ENCODE assay signal across 9 cellular contexts in the genomic region with DNA sequence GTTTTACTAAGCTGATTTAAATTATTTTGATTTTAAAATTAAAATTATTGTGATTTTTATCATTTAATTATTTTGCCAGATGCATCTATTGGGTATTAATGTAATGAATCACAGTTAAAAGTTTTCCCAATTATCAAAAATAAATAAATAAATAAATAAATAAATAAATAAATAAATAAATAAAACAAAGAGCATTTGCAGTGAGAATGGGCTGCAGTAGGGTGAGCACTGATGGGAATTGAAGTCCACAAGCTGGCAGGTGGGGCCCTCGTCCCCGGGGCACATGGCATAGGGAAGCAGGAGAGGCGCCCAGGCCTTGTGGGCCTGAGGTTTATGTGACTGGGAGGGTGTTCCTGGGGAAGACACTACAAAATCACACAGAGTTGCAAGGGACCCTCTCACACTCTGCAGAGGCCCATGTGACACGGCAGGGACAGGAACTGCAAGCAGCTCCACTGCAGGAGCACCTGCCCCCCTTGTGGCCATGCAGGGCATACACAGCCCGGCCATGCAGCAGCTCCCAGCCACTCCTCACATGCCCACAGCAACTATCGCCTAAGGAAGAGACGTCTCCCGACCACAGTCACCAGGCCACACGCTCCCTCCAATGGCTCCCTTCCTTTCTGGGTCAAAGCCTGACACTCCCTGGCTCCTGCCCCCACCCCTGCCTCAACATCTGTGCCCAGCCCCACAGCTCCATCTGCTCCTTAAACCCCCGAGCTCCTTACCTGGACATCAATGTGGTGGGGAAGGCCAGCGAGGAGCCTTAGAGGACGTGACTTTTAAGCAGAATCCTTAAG.
DNase-seq lines count a peak whose midpoint lies in the region; ATAC-seq and TF ChIP-seq lines count a peak whose summit lies in the region.
"Had no signal": no experiment of that assay in that cellular context is flagged by ENCODE, and none has a peak within 500 bp of the region (broad histone marks: within the 10 kb centered on the region; RNA-seq: fewer than 3 reads in every experiment).

No MANE protein-coding gene starts in this region.

- peaks cover 10 to 27% (median 21%) of the 10 kb centered on the region in 5 donors for H3K27me3 Mint-ChIP-seq in naive thymus-derived CD4-positive, alpha-beta T cell

- H2AFZ ChIP-seq in OCI-LY1 (ENCODE audit: low read length), result no peak overlapping the region

- H3K9ac ChIP-seq in OCI-LY1 (ENCODE audit: low read length), result no peak overlapping the region

- no peak overlapping the region for H3K4me3 Mint-ChIP-seq in naive thymus-derived CD4-positive, alpha-beta T cell

- CTCF ChIA-PET in naive thymus-derived CD4-positive, alpha-beta T cell (lab: Charles Lee), result no interaction called here

- H4K20me1 ChIP-seq in OCI-LY1 (ENCODE audit: insufficient read depth, low read length), result no peaks in the 10 kb centered on the region

- H3K9me3 Mint-ChIP-seq in naive thymus-derived CD4-positive, alpha-beta T cell, result peaks cover 0 to 22% (median 6%) of the 10 kb centered on the region in 11 donors

- TF ChIP-seq CTCF in OCI-LY1 (IDR thresholded peaks at IDR 0.05; ENCODE audit: low read length), result peak; percentile 54

- H3K36me3 ChIP-seq in OCI-LY1 (ENCODE audit: insufficient read depth, low read length), result no peaks in the 10 kb centered on the region
- no peaks in the 10 kb centered on the region for H3K36me3 ChIP-seq in naive thymus-derived CD4-positive, alpha-beta T cell (ENCODE audit: control insufficient read depth in 2 of 3, insufficient read depth in 3 of 3, low read length in 3 of 3)

- H3K4me2 ChIP-seq in OCI-LY1 (ENCODE audit: low read length), result no peak overlapping the region

- no peaks in the 10 kb centered on the region for H3K79me2 ChIP-seq in OCI-LY1 (ENCODE audit: insufficient read depth, low read length)

- H3K4me1 Mint-ChIP-seq in naive thymus-derived CD4-positive, alpha-beta T cell, result peaks cover 0 to 7% (median 0%) of the 10 kb centered on the region in 7 donors

- intact Hi-C loops in naive thymus-derived CD4-positive, alpha-beta T cell (cut with micrococcal nuclease), result loop anchor here (5.0 kb wide), 2 partner anchors 352 to 627 kb away; no protein-coding TSS in a partner anchor

- H3K4me1 ChIP-seq in OCI-LY1 (ENCODE audit: insufficient read depth, low read length, severe bottlenecking), result no peaks in the 10 kb centered on the region
- H3K4me1 ChIP-seq in naive thymus-derived CD4-positive, alpha-beta T cell (ENCODE audit: control insufficient read depth in 2 of 2, insufficient read depth in 2 of 2, low read length in 2 of 2), result no peaks in the 10 kb centered on the region

- no peaks in the 10 kb centered on the region for H3F3A ChIP-seq in OCI-LY1 (ENCODE audit: insufficient read depth, low read length)

- no peaks in the 10 kb centered on the region for H3K9me3 ChIP-seq in OCI-LY1 (ENCODE audit: low read length)
- H3K9me3 ChIP-seq in naive thymus-derived CD4-positive, alpha-beta T cell (ENCODE audit: control insufficient read depth in 2 of 3, low read length in 3 of 3), result no peaks in the 10 kb centered on the region

- peak; percentile 97 for ATAC-seq in HG03175 (IDR thresholded peaks at IDR 0.05; ENCODE audit: unreplicated experiment)
- peak; percentile 70 for ATAC-seq in naive thymus-derived CD4-positive, alpha-beta T cell
- ATAC-seq in HG03045 (IDR thresholded peaks at IDR 0.05; ENCODE audit: unreplicated experiment), result no peak

- H3K9me2 ChIP-seq in OCI-LY1 (ENCODE audit: low read depth, low read length), result no peaks in the 10 kb centered on the region

- DNase-seq in DMS53 treated with DMSO at 0.1 percent for 48 hours (lab: John Stamatoyannopoulos, UW; ENCODE audit: unreplicated experiment), result peak; percentile 55
- DNase-seq in GM19240 (ENCODE audit: insufficient read length, low spot score), result peak; percentile 51
- peak; percentile 40 for DNase-seq in cerebellar cortex (ENCODE audit: low spot score)
- DNase-seq in naive thymus-derived CD4-positive, alpha-beta T cell, result peak in 4 of 9 donors; percentile 7 to 30 (median 26)
- no peak for DNase-seq in effector CD8-positive, alpha-beta T cell (lab: John Stamatoyannopoulos, UW)

- peak overlapping the region in 1 of 9 donors; percentile 42 for H3K27ac Mint-ChIP-seq in naive thymus-derived CD4-positive, alpha-beta T cell

- POLR2A ChIA-PET in naive thymus-derived CD4-positive, alpha-beta T cell (lab: Charles Lee), result no interaction called here

- no peaks in the 10 kb centered on the region for H3K27me3 ChIP-seq in OCI-LY1 (ENCODE audit: insufficient read depth, low read length)
- H3K27me3 ChIP-seq in naive thymus-derived CD4-positive, alpha-beta T cell (ENCODE audit: control insufficient read depth in 2 of 2, insufficient read depth in 2 of 2, low read length in 2 of 2), result no peaks in the 10 kb centered on the region

- H3K27ac ChIP-seq in OCI-LY1 (ENCODE audit: low read depth, low read length, poor library complexity, severe bottlenecking), result no peak overlapping the region
- no peak overlapping the region for H3K27ac ChIP-seq in naive thymus-derived CD4-positive, alpha-beta T cell (ENCODE audit: low read depth, low read length)
- H3K27ac ChIP-seq: SK-N-MC had no signal

- no peak overlapping the region for H3K4me3 ChIP-seq in OCI-LY1 (ENCODE audit: low read depth, low read length, poor library complexity, severe bottlenecking)
- no peak overlapping the region for H3K4me3 ChIP-seq in naive thymus-derived CD4-positive, alpha-beta T cell (ENCODE audit: low read length)
- H3K4me3 ChIP-seq: SK-N-MC had no signal

- no peaks in the 10 kb centered on the region for H3K36me3 Mint-ChIP-seq in naive thymus-derived CD4-positive, alpha-beta T cell
